In the genomic region with DNA sequence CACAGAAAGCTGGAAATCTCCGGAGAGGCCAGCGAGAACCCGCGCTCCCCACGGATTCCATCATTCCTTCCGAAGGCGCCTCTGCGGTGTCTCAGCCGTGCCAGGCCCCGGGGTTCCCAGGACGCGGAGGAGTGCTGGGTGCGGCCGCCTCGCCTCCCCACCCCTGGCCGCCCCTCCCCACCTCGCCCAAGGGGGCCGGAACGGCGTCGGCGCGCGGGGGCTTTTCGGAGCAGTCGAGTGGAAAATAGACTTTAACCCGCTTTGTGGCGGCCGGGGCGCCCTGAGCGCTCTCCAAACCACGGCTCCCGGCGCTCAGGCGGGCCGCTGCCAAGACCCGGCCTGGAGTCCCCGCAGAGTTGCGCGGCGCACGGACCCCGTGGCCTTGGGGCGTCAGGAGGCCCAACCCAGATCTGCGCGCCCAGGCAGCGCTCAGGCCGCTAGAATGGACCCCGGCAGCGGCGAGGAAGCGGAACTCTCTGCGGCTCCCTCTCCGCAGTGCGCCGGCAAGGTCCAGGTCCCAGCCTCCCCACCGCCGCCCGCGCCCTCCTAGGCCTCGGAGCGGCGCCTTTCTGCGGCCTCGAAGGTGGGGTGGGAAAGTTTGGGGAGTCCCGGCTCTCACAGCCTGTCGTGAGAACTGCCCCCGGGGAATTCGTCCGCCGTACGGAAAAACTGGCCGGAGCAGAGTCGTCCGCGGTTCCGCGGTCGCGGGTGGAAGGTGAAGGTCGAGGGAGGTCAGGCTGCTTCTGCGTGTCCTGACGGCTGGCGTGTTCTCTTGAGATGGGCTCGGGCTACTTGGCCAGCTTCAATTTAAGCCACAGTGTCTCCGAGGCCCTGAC, we compare ENCODE assay signal across 9 cellular contexts. TPM values are rescaled to one million over a fixed set of nuclear protein-coding genes. Genes with fewer than 3 reads are reported as not detected.
DNase-seq lines count a peak whose midpoint lies in the region; ATAC-seq and TF ChIP-seq lines count a peak whose summit lies in the region.
"Had no signal": no experiment of that assay in that cellular context is flagged by ENCODE, and none has a peak within 500 bp of the region (broad histone marks: within the 10 kb centered on the region; RNA-seq: fewer than 3 reads in every experiment).

No MANE protein-coding gene starts in this region.

- TF ChIP-seq CTCF in SK-N-SH (IDR thresholded peaks at IDR 0.05) (no peak), mesothelial cell of epicardium (IDR thresholded peaks at IDR 0.05; ENCODE audit: unreplicated experiment) (no peak), transverse colon (IDR thresholded peaks at IDR 0.05) (no peak)

- H3K4me1 ChIP-seq in SK-N-SH (ENCODE audit: control insufficient read depth in 1 of 2, insufficient read depth in 2 of 2, low read depth in 1 of 2, low read length in 1 of 2) (peaks cover 7 to 13% of the 10 kb centered on the region in 2 experiments; a peak in 2 of 4 replicates), duodenal mucosa (ENCODE audit: control insufficient read depth in 1 of 2, insufficient read depth in 2 of 2, low read length in 2 of 2) (peaks cover 9 to 31% of the 10 kb centered on the region in 2 donors), transverse colon (peaks cover 13 to 55% (median 50%) of the 10 kb centered on the region in 4 donors)

- H3K36me3 Mint-ChIP-seq in mesothelial cell of epicardium, result no peaks in the 10 kb centered on the region

- H3K36me3 ChIP-seq in SK-N-SH (replicated peaks in 1 of 2; ENCODE audit: control insufficient read depth in 1 of 2, insufficient read depth in 2 of 2, low read length in 1 of 2) (no peaks in the 10 kb centered on the region), duodenal mucosa (ENCODE audit: control insufficient read depth in 1 of 2, insufficient read depth in 2 of 2, low read length in 2 of 2) (no peaks in the 10 kb centered on the region), transverse colon (no peaks in the 10 kb centered on the region)

- H3K27me3 Mint-ChIP-seq in mesothelial cell of epicardium (ENCODE audit: low read depth), result peaks cover 89% of the 10 kb centered on the region

- in situ Hi-C loops in transverse colon (cut with MboI; ENCODE audit: low pct_ligation_motif_present in 1 of 4, low pct_unique_long_range_greater_than_20kb in 1 of 4, low sequenced_read_pairs in 3 of 4), result no loop called here

- H3K27ac Mint-ChIP-seq in mesothelial cell of epicardium, result no peak overlapping the region

- H3K4me2 ChIP-seq in SK-N-SH, result peak overlapping the region; percentile 57; the same call in 1 of the 2 replicates

- DNase-seq in DMS53 (lab: John Stamatoyannopoulos, UW) (peak; percentile 89), SK-N-SH (peak; percentile 79), mesothelial cell of epicardium (ENCODE audit: low spot score in 2 of 2, unreplicated experiment in 2 of 2) (peak in 1 of 2 experiments; percentile 69), transverse colon (peak; percentile 76), NCI-H1092 (lab: John Stamatoyannopoulos, UW) (no peak)

- ATAC-seq in GM19438 (IDR thresholded peaks at IDR 0.05; ENCODE audit: low read depth, unreplicated experiment) (peak; percentile 59), HG03442 (IDR thresholded peaks at IDR 0.05; ENCODE audit: unreplicated experiment) (peak; percentile 63)

- no peaks in the 10 kb centered on the region for H3K9me2 ChIP-seq in SK-N-SH

- H3K9me3 Mint-ChIP-seq in mesothelial cell of epicardium, result no peaks in the 10 kb centered on the region

- H3F3A ChIP-seq in SK-N-SH (replicated peaks; ENCODE audit: insufficient read depth), result no peaks in the 10 kb centered on the region

- TF ChIP-seq EP300 in SK-N-SH (IDR thresholded peaks at IDR 0.05; ENCODE audit: borderline replicate concordance in 1 of 2, low read depth in 1 of 2, low read length in 1 of 2) (no peak), transverse colon (IDR thresholded peaks at IDR 0.05; ENCODE audit: low read depth) (no peak)

- no peak overlapping the region for H3K9ac ChIP-seq in SK-N-SH
- peak overlapping the region; percentile 37 to 47 for H3K9ac ChIP-seq in duodenal mucosa (ENCODE audit: low read depth in 1 of 2, low read length in 2 of 2)

- H3K9me3 ChIP-seq in SK-N-SH (no peaks in the 10 kb centered on the region), duodenal mucosa (ENCODE audit: control insufficient read depth in 1 of 2, low read length in 2 of 2) (no peaks in the 10 kb centered on the region), transverse colon (no peaks in the 10 kb centered on the region)

- H3K27ac ChIP-seq in SK-N-SH (ENCODE audit: low read depth in 2 of 2, low read length in 1 of 2), result no peak overlapping the region
- H3K27ac ChIP-seq in duodenal mucosa (ENCODE audit: low read depth, low read length), result peak overlapping the region; percentile 30
- no peak overlapping the region for H3K27ac ChIP-seq in transverse colon

- no peak for TF ChIP-seq RAD21 in SK-N-SH (IDR thresholded peaks at IDR 0.05; ENCODE audit: low read length)

- peak overlapping the region; percentile 68 for H3K4me3 Mint-ChIP-seq in mesothelial cell of epicardium

- H3K4me3 ChIP-seq in SK-N-SH (ENCODE audit: low read depth in 2 of 2, low read length in 1 of 2), result no peak overlapping the region
- peak overlapping the region; percentile 70 to 74 for H3K4me3 ChIP-seq in duodenal mucosa (ENCODE audit: low read depth in 1 of 2, low read length in 2 of 2)
- H3K4me3 ChIP-seq in transverse colon, result peak overlapping the region; percentile 11 to 51 (median 29)

- H3K79me2 ChIP-seq in SK-N-SH (ENCODE audit: insufficient read depth), result no peaks in the 10 kb centered on the region

- H3K4me1 Mint-ChIP-seq in mesothelial cell of epicardium, result peaks cover 19% of the 10 kb centered on the region

- no peak for TF ChIP-seq POLR2A in transverse colon (IDR thresholded peaks at IDR 0.05)

- CTCF ChIA-PET in SK-N-SH (lab: Yijun Ruan, JAX), result interaction anchor here (0.6 to 4.3 kb wide), 11 partner anchors 10 to 261 kb away, joined by 3 to 35 read pairs (median 9); a partner anchor contains a TSS

- 10% methylated on average over 21 of the region's 86 CpGs for WGBS in SK-N-SH (ENCODE audit: low lambda C conversion rate)
- WGBS in transverse colon (ENCODE audit: low coverage in 1 of 2), 2 donors, result 0 to 1% methylated on average over 5 to 53 of the region's 86 CpGs

- H2AFZ ChIP-seq in SK-N-SH (ENCODE audit: low read depth), result no peak overlapping the region

- peaks cover 88% of the 10 kb centered on the region for H3K27me3 ChIP-seq in SK-N-SH (ENCODE audit: insufficient read depth)
- H3K27me3 ChIP-seq in duodenal mucosa (ENCODE audit: control insufficient read depth in 1 of 2, insufficient read depth in 2 of 2, low read length in 2 of 2), result peaks cover 83 to 86% of the 10 kb centered on the region in 2 donors
- peaks cover 100% of the 10 kb centered on the region for H3K27me3 ChIP-seq in transverse colon

- H4K20me1 ChIP-seq in SK-N-SH (ENCODE audit: insufficient read depth), result peaks cover 29% of the 10 kb centered on the region

- intact Hi-C loops in transverse colon (cut with DNase I; ENCODE audit: low total_unique reads), result no loop called here

- POLR2A ChIA-PET in SK-N-SH (lab: Yijun Ruan, JAX), result no interaction called here

TF ChIP-seq in SK-N-SH, 30 proteins besides CTCF, POLR2A, EP300 and RAD21:
- no peak for TF ChIP-seq RFX5 (IDR thresholded peaks at IDR 0.05; ENCODE audit: low read length)
- TF ChIP-seq, protein P1, sequence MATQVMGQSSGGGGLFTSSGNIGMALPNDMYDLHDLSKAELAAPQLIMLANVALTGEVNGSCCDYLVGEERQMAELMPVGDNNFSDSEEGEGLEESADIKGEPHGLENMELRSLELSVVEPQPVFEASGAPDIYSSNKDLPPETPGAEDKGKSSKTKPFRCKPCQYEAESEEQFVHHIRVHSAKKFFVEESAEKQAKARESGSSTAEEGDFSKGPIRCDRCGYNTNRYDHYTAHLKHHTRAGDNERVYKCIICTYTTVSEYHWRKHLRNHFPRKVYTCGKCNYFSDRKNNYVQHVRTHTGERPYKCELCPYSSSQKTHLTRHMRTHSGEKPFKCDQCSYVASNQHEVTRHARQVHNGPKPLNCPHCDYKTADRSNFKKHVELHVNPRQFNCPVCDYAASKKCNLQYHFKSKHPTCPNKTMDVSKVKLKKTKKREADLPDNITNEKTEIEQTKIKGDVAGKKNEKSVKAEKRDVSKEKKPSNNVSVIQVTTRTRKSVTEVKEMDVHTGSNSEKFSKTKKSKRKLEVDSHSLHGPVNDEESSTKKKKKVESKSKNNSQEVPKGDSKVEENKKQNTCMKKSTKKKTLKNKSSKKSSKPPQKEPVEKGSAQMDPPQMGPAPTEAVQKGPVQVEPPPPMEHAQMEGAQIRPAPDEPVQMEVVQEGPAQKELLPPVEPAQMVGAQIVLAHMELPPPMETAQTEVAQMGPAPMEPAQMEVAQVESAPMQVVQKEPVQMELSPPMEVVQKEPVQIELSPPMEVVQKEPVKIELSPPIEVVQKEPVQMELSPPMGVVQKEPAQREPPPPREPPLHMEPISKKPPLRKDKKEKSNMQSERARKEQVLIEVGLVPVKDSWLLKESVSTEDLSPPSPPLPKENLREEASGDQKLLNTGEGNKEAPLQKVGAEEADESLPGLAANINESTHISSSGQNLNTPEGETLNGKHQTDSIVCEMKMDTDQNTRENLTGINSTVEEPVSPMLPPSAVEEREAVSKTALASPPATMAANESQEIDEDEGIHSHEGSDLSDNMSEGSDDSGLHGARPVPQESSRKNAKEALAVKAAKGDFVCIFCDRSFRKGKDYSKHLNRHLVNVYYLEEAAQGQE (IDR thresholded peaks at IDR 0.05; ENCODE audit: low read depth, low read length), result no peak

RNA-seq across cellular contexts. Expression of a gene that starts 1.2 kb away (rescaled TPM):
- not detected in 2 replicates for polyA plus RNA-seq in SK-N-SH (2012; rRNA removed)
- not detected in 2 replicates for polyA plus RNA-seq in SK-N-SH (2012; cell fraction: cytosol; rRNA removed)
- polyA plus RNA-seq in SK-N-SH (2012; cell fraction: nucleus; rRNA removed), result not detected in 2 replicates
- 0.09 TPM in 2 of 3 replicates, not detected in the other for total RNA-seq in mesothelial cell of epicardium
- 1 to 10 TPM in 3 of 4 donors, not detected in 1; 1.5 to 2.9 (median 2.7) TPM for total RNA-seq in transverse colon
- total RNA-seq: RPMI7951 had no signal

RNA-seq across cellular contexts. Expression of a gene that starts 28.9 kb away (rescaled TPM):
- polyA plus RNA-seq in SK-N-SH (2012; rRNA removed), result 25.7 and 27.5 TPM in 2 replicates
- 27.8 and 30.1 TPM in 2 replicates for polyA plus RNA-seq in SK-N-SH (2012; cell fraction: cytosol; rRNA removed)
- 15.1 and 18.6 TPM in 2 replicates for polyA plus RNA-seq in SK-N-SH (2012; cell fraction: nucleus; rRNA removed)
- total RNA-seq in mesothelial cell of epicardium, result 11.4 to 13.8 TPM (median 12.5 TPM) in 3 replicates
- 100 to 1,000 TPM in 1 of 4 donors, 10 to 100 TPM in 3; 83.8 to 431 (median 98.0) TPM for total RNA-seq in transverse colon

Comparison
In these comparisons a context has a peak if more than half of its experiments do, and no peak if none do; other contexts are left out.
1. H3K4me3 ChIP-seq: peak in duodenal mucosa (2 of 2) and transverse colon (4 of 4); none in SK-N-SH (0 of 2).